Comparison of ENCODE assay signal across 8 cellular contexts in genomic region chr22:23533328-23533762, GRCh38. TPM values are rescaled to one million over a fixed set of nuclear protein-coding genes. Genes with fewer than 3 reads are reported as not detected.
DNase-seq lines count a peak whose midpoint lies in the region; ATAC-seq and TF ChIP-seq lines count a peak whose summit lies in the region.

No MANE protein-coding gene starts in this region.

- no peaks in the 10 kb centered on the region for H3K79me2 ChIP-seq in MM.1S (ENCODE audit: low read length)

- no peak overlapping the region for H3K27ac ChIP-seq in MM.1S (ENCODE audit: low read length)
- no peak overlapping the region for H3K27ac ChIP-seq in upper lobe of right lung
- no peak overlapping the region for H3K27ac ChIP-seq in gastroesophageal sphincter
- no peak overlapping the region for H3K27ac ChIP-seq in uterus

- no peaks in the 10 kb centered on the region for H3K4me1 ChIP-seq in MM.1S (ENCODE audit: low read length)
- peaks cover 8% of the 10 kb centered on the region for H3K4me1 ChIP-seq in upper lobe of right lung
- H3K4me1 ChIP-seq in gastroesophageal sphincter: peaks cover 0 to 24% (median 0%) of the 10 kb centered on the region in 3 donors
- H3K4me1 ChIP-seq in uterus: no peaks in the 10 kb centered on the region

- no peaks in the 10 kb centered on the region for H3K4me1 Mint-ChIP-seq in activated T-cell treated with anti-CD3 and anti-CD28 coated beads, Interleukin-2, amount 50 U/mL, for 72 hours (ENCODE audit: low read depth)

- TF ChIP-seq POLR2A in gastroesophageal sphincter (IDR thresholded peaks at IDR 0.05) (no peak), uterus (IDR thresholded peaks at IDR 0.05) (no peak)

- H3K27me3 Mint-ChIP-seq in activated T-cell treated with anti-CD3 and anti-CD28 coated beads, Interleukin-2, amount 50 U/mL, for 72 hours (ENCODE audit: low read depth): no peaks in the 10 kb centered on the region

- no peaks in the 10 kb centered on the region for H3K36me3 Mint-ChIP-seq in activated T-cell treated with anti-CD3 and anti-CD28 coated beads, Interleukin-2, amount 50 U/mL, for 72 hours (ENCODE audit: insufficient read depth in 2 of 2)

- DNase-seq in D341Med (ENCODE audit: low spot score) (peak; percentile 73), MM.1S (peak; percentile 16), left lobe of liver (ENCODE audit: low spot score) (no peak), upper lobe of right lung (peak; percentile 63), uterus (no peak)
- DNase-seq in activated T-cell treated with anti-CD3 and anti-CD28 coated beads, Interleukin-2, amount 50 U/mL, for 72 hours: peak; percentile 39 to 47

- no peak overlapping the region for H3K9ac ChIP-seq in MM.1S (ENCODE audit: low read length)

- no peak for TF ChIP-seq EP300 in gastroesophageal sphincter (IDR thresholded peaks at IDR 0.05)

- H3K9me3 Mint-ChIP-seq in activated T-cell treated with anti-CD3 and anti-CD28 coated beads, Interleukin-2, amount 50 U/mL, for 72 hours: no peaks in the 10 kb centered on the region

- H3K36me3 ChIP-seq in MM.1S (replicated peaks; ENCODE audit: insufficient read depth, low read length) (no peaks in the 10 kb centered on the region), upper lobe of right lung (no peaks in the 10 kb centered on the region), gastroesophageal sphincter (no peaks in the 10 kb centered on the region), uterus (no peaks in the 10 kb centered on the region)

- no peak overlapping the region for H3K4me2 ChIP-seq in MM.1S (ENCODE audit: low read depth, low read length)

- no peak overlapping the region for H2AFZ ChIP-seq in MM.1S (ENCODE audit: low read length)

- intact Hi-C loops in upper lobe of right lung (cut with DNase I) (no loop called here), uterus (cut with DNase I; ENCODE audit: low total_unique reads) (no loop called here)

- peaks cover 59% of the 10 kb centered on the region for H3K27me3 ChIP-seq in MM.1S (replicated peaks; ENCODE audit: insufficient read depth, low read length)
- H3K27me3 ChIP-seq in upper lobe of right lung: no peaks in the 10 kb centered on the region
- no peaks in the 10 kb centered on the region for H3K27me3 ChIP-seq in gastroesophageal sphincter
- no peaks in the 10 kb centered on the region for H3K27me3 ChIP-seq in uterus

- WGBS in gastroesophageal sphincter (ENCODE audit: low coverage in 1 of 2), 2 donors: 39 to 42% methylated on average over 3 to 8 of the region's 9 CpGs

- H3K9me2 ChIP-seq in MM.1S (replicated peaks; ENCODE audit: insufficient read depth, low read length): no peaks in the 10 kb centered on the region

- H3K4me3 ChIP-seq in MM.1S (ENCODE audit: low read length) (no peak overlapping the region), upper lobe of right lung (no peak overlapping the region), gastroesophageal sphincter (no peak overlapping the region), uterus (no peak overlapping the region)

- ATAC-seq in activated T-cell treated with anti-CD3 and anti-CD28 coated beads, Interleukin-2, amount 50 U/mL, for 72 hours (replicated peaks in 1 of 2): peak; percentile 50 to 58
- ATAC-seq in left lobe of liver: peak; percentile 9
- ATAC-seq in upper lobe of right lung: no peak
- ATAC-seq in gastroesophageal sphincter: no peak
- no peak for ATAC-seq in GM18873 (IDR thresholded peaks at IDR 0.05; ENCODE audit: low FRiP score, unreplicated experiment)

- no peak overlapping the region for H3K27ac Mint-ChIP-seq in activated T-cell treated with anti-CD3 and anti-CD28 coated beads, Interleukin-2, amount 50 U/mL, for 72 hours

- H4K20me1 ChIP-seq in MM.1S (ENCODE audit: insufficient read depth, low read length): no peaks in the 10 kb centered on the region

- H3K9me3 ChIP-seq in MM.1S (replicated peaks; ENCODE audit: insufficient read depth, low read length): no peaks in the 10 kb centered on the region
- no peaks in the 10 kb centered on the region for H3K9me3 ChIP-seq in upper lobe of right lung
- no peaks in the 10 kb centered on the region for H3K9me3 ChIP-seq in gastroesophageal sphincter
- H3K9me3 ChIP-seq in uterus: no peaks in the 10 kb centered on the region

- peak; percentile 38 for TF ChIP-seq CTCF in MM.1S (IDR thresholded peaks at IDR 0.05; ENCODE audit: low read length)
- peak; percentile 12 for TF ChIP-seq CTCF in upper lobe of right lung (IDR thresholded peaks at IDR 0.05)
- no peak for TF ChIP-seq CTCF in gastroesophageal sphincter (IDR thresholded peaks at IDR 0.05)
- peak in 1 of 4 experiments; percentile 6 for TF ChIP-seq CTCF in uterus (IDR thresholded peaks at IDR 0.05)

- no peaks in the 10 kb centered on the region for H3F3A ChIP-seq in MM.1S (ENCODE audit: insufficient read depth, low read length)

- H3K4me3 Mint-ChIP-seq in activated T-cell treated with anti-CD3 and anti-CD28 coated beads, Interleukin-2, amount 50 U/mL, for 72 hours: no peak overlapping the region

RNA-seq across cellular contexts. Expression of gene IGLL1, which starts 46.7 kb away (rescaled TPM):
- total RNA-seq in activated T-cell treated with anti-CD3 and anti-CD28 coated beads, Interleukin-2, amount 50 U/mL, for 72 hours: not detected
- not detected for total RNA-seq in left lobe of liver
- not detected for total RNA-seq in upper lobe of right lung
- total RNA-seq in gastroesophageal sphincter: not detected
- total RNA-seq in uterus: under 1 TPM in 1 of 4 donors, not detected in 3; 0.48 TPM

Comparison
In these comparisons a context has a peak if more than half of its experiments do, and no peak if none do; other contexts are left out.
1. DNase-seq: peak in D341Med (single experiment), MM.1S (single experiment), activated T-cell treated with anti-CD3 and anti-CD28 coated beads, Interleukin-2, amount 50 U/mL, for 72 hours (2 of 2) and upper lobe of right lung (single experiment); none in left lobe of liver (single experiment) and uterus (0 of 2).
2. CTCF ChIP-seq: peak in MM.1S (single experiment) and upper lobe of right lung (single experiment); none in gastroesophageal sphincter (0 of 4).
3. ATAC-seq: peak in activated T-cell treated with anti-CD3 and anti-CD28 coated beads, Interleukin-2, amount 50 U/mL, for 72 hours (2 of 2) and left lobe of liver (single experiment); none in upper lobe of right lung (single experiment), gastroesophageal sphincter (single experiment) and GM18873 (single experiment).